Comparison of ENCODE assay signal across 17 cellular contexts in genomic region chr3:21117397-21117796, GRCh38.
"Had no signal": no experiment of that assay in that cellular context is flagged by ENCODE, and none has a peak within 500 bp of the region (broad histone marks: within the 10 kb centered on the region; RNA-seq: fewer than 3 reads in every experiment).

No MANE protein-coding gene starts in this region.

- H3K27me3 ChIP-seq: breast epithelium, colonic mucosa, dorsolateral prefrontal cortex had no signal

- H3K4me3 ChIP-seq: breast epithelium, colonic mucosa, dorsolateral prefrontal cortex, lower lobe of right lung had no signal

- H3K4me1 ChIP-seq: breast epithelium, colonic mucosa, lower lobe of right lung had no signal

- H3K36me3 ChIP-seq: breast epithelium, colonic mucosa, lower lobe of right lung had no signal

- DNase-seq: activated B cell treated with CpG ODN at 0.5 μM for 24 hours; activated CD4-positive, alpha-beta T cell treated with anti-CD3 and anti-CD28 coated beads for 36 hours; activated CD4-positive, alpha-beta T cell treated with anti-CD3 and anti-CD28 coated beads, Interleukin-2, amount 50 U/mL, for 4 hours; activated effector memory CD4-positive, alpha-beta T cell treated with Interleukin-2 at 50 U/mL for 16 hours; activated naive CD4-positive, alpha-beta T cell treated with anti-CD3 and anti-CD28 coated beads for 36 hours; activated naive CD8-positive, alpha-beta T cell treated with anti-CD3 and anti-CD28 coated beads, Interleukin-2, amount 10 ng/mL, durations not matched to agents 7 days and 5 days; activated T-cell treated with anti-CD3 and anti-CD28 coated beads, Interleukin-2, amount 50 U/mL, for 48 hours; amniotic stem cell; colonic mucosa; dorsolateral prefrontal cortex; lower lobe of right lung; natural killer cell; stimulated activated CD4-positive, alpha-beta T cell treated with anti-CD3 and anti-CD28 coated beads, Interleukin-2, amount 100 ng/mL, for 48 hours; stimulated activated CD8-positive, alpha-beta memory T cell treated with anti-CD3 and anti-CD28 coated beads, Interleukin-4, amount 100 ng/mL, for 48 hours; stimulated activated naive CD4-positive, alpha-beta T cell; T-helper 1 cell had no signal

- H3K27ac ChIP-seq: breast epithelium, colonic mucosa, dorsolateral prefrontal cortex, lower lobe of right lung had no signal

- ATAC-seq: activated CD4-positive, alpha-beta T cell treated with anti-CD3 and anti-CD28 coated beads for 36 hours; natural killer cell had no signal

- H3K9me3 ChIP-seq: breast epithelium, colonic mucosa, lower lobe of right lung had no signal
